11 cellular contexts compared by ENCODE assay signal in the genomic region with DNA sequence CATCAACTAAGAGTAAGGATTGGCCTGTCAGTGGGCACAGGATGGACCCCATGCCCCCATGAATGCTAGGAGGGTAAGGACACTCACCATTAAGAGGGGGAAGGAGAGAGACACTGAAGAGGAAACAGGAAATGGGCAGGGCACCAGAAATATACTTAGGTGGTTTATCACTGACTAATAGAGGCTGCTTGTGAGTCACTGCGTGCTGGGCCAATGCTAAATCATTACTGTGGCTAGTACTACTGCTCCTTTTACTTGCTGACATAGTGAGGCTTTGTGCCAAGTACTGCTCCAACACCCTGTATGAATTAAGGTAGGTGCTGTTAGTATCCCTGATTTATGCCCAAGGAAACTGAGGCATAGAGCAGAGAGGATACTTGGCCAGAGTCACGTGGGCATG.
DNase-seq lines count a peak whose midpoint lies in the region; ATAC-seq and TF ChIP-seq lines count a peak whose summit lies in the region.
"Had no signal": no experiment of that assay in that cellular context is flagged by ENCODE, and none has a peak within 500 bp of the region (broad histone marks: within the 10 kb centered on the region; RNA-seq: fewer than 3 reads in every experiment).

No MANE protein-coding gene starts in this region.

- no peak overlapping the region for H3K27ac ChIP-seq in mesendoderm (ENCODE audit: low read depth, low read length)
- H3K27ac ChIP-seq in vagina = no peak overlapping the region

- no peak overlapping the region for H2AK5ac ChIP-seq in mesendoderm (ENCODE audit: low read length)

- ATAC-seq in GM18868 (IDR thresholded peaks at IDR 0.05; ENCODE audit: unreplicated experiment) = peak; percentile 51
- ATAC-seq: Right ventricle myocardium inferior had no signal

- H3K4me1 ChIP-seq in mesendoderm (ENCODE audit: control insufficient read depth, low read depth, low read length) (no peaks in the 10 kb centered on the region), vagina (no peaks in the 10 kb centered on the region)

- in situ Hi-C loops in GM13976 (cut with MboI; ENCODE audit: low sequenced_read_pairs, unreplicated experiment) = no loop called here

- DNase-seq in AG09319 (ENCODE audit: extremely low read depth, low read depth) = peak; percentile 11
- peak; percentile 82 for DNase-seq in RKO (ENCODE audit: low spot score)
- peak; percentile 31 for DNase-seq in fibroblast of the conjunctiva (ENCODE audit: low read depth)
- DNase-seq in NCI-H446 treated with DMSO at 0.1 percent for 48 hours (lab: John Stamatoyannopoulos, UW) = no peak
- no peak for DNase-seq in GM13976 (ENCODE audit: low spot score)
- DNase-seq in mesendoderm = no peak
- no peak for DNase-seq in vagina (ENCODE audit: extremely low spot score in 2 of 2)
- DNase-seq: activated CD4-positive, alpha-beta memory T cell treated with anti-CD3 and anti-CD28 coated beads for 36 hours; NCI-H1092 treated with DMSO at 0.1 percent for 48 hours had no signal

- H3K79me2 ChIP-seq in mesendoderm (ENCODE audit: control insufficient read depth, insufficient read depth, low read length) = no peaks in the 10 kb centered on the region

- no peak overlapping the region for H2BK120ac ChIP-seq in mesendoderm (ENCODE audit: low read depth, low read length)

- H2BK15ac ChIP-seq in mesendoderm (replicated peaks; ENCODE audit: low read depth) = no peak overlapping the region

- no peaks in the 10 kb centered on the region for H3K79me1 ChIP-seq in mesendoderm (ENCODE audit: low read length)

- H4K5ac ChIP-seq in mesendoderm (ENCODE audit: low read length) = no peak overlapping the region

- H4K8ac ChIP-seq in mesendoderm (ENCODE audit: low read depth, low read length) = no peak overlapping the region

- TF ChIP-seq CTCF in AG09319 (IDR thresholded peaks at IDR 0.05; ENCODE audit: low read depth, low read length) (no peak), GM13976 (IDR thresholded peaks at IDR 0.05; ENCODE audit: borderline replicate concordance, control extremely low read depth, extremely low read depth, insufficient read depth, missing control alignments) (no peak), vagina (IDR thresholded peaks at IDR 0.05) (no peak)

- no peak overlapping the region for H3K18ac ChIP-seq in mesendoderm (ENCODE audit: low read length)

- H3K36me3 ChIP-seq in mesendoderm (ENCODE audit: control insufficient read depth, insufficient read depth, low read length) (no peaks in the 10 kb centered on the region), vagina (no peaks in the 10 kb centered on the region)

- H3K4me3 ChIP-seq in mesendoderm (ENCODE audit: low read length) (no peak overlapping the region), vagina (no peak overlapping the region)

- H3K9ac ChIP-seq in mesendoderm (ENCODE audit: low read length) = no peak overlapping the region

- no peaks in the 10 kb centered on the region for H3K27me3 ChIP-seq in mesendoderm (ENCODE audit: insufficient read depth, low read length, poor library complexity)
- no peaks in the 10 kb centered on the region for H3K27me3 ChIP-seq in vagina

- TF ChIP-seq POLR2A in vagina (IDR thresholded peaks at IDR 0.05) = no peak

- H3K4ac ChIP-seq in mesendoderm (ENCODE audit: low read depth, low read length) = no peak overlapping the region

- WGBS in mesendoderm (ENCODE audit: extremely low coverage, insufficient coverage, low lambda C conversion rate) = no CpG with 5 or more reads among the region's 2 CpGs

- H3K56ac ChIP-seq in mesendoderm (ENCODE audit: low read length) = no peak overlapping the region

- no peak overlapping the region for H3K23ac ChIP-seq in mesendoderm (ENCODE audit: low read length)

- H2BK5ac ChIP-seq in mesendoderm (ENCODE audit: low read length) = no peak overlapping the region

- H3K4me2 ChIP-seq in mesendoderm (ENCODE audit: low read length) = no peak overlapping the region

- H3K9me3 ChIP-seq in vagina = no peaks in the 10 kb centered on the region

- intact Hi-C loops in vagina (cut with DNase I) = no loop called here

Comparison
In these comparisons a context has a peak if more than half of its experiments do, and no peak if none do; other contexts are left out.
1. DNase-seq: peak in AG09319 (single experiment), RKO (single experiment) and fibroblast of the conjunctiva (single experiment); none in NCI-H446 treated with DMSO at 0.1 percent for 48 hours (single experiment), GM13976 (single experiment), mesendoderm (single experiment) and vagina (0 of 2).